Comparison of ENCODE assay signal across 16 cellular contexts in the genomic region with DNA sequence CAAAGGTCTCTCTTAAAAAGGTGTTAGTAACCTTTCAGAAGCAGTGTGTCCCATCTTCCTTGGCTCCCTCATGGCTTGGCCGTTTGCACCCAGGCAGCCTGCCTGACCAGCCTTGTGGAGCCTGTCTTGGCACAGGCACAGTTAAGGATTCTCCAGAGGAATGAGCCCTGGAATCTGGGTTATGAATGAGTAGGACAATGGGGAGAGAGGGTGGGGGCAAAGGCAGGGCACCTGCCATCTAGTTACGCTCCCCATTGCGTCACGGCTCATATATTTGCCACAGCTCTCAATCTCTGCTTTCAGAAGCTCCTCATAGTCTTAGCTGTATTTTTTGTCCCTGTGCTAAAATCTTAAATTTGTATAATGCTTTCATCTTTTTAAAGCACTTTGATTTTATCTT. TPM values are rescaled to one million over a fixed set of nuclear protein-coding genes. Genes with fewer than 3 reads are reported as not detected.
DNase-seq lines count a peak whose midpoint lies in the region; TF ChIP-seq lines count a peak whose summit lies in the region.
"Had no signal": no experiment of that assay in that cellular context is flagged by ENCODE, and none has a peak within 500 bp of the region (broad histone marks: within the 10 kb centered on the region; RNA-seq: fewer than 3 reads in every experiment).

No MANE protein-coding gene starts in this region.

- peak overlapping the region; percentile 43 for H3K27ac Mint-ChIP-seq in Caco-2 (ENCODE audit: unreplicated experiment)
- peak overlapping the region; percentile 66 for H3K27ac Mint-ChIP-seq in nephron progenitor cell

- peak; percentile 61 to 69 for DNase-seq in Caco-2
- DNase-seq in left ventricle myocardium inferior: no peak
- DNase-seq in nephron progenitor cell: no peak
- no peak for DNase-seq in GM03348 (ENCODE audit: low spot score)
- no peak for DNase-seq in activated CD4-positive, alpha-beta T cell treated with anti-CD3 and anti-CD28 coated beads, Interleukin-2, amount 50 U/mL, for 48 hours
- no peak for DNase-seq in NCI-H345 treated with DMSO at 0.1 percent for 48 hours (lab: John Stamatoyannopoulos, UW; ENCODE audit: unreplicated experiment)
- DNase-seq: C1 segment of cervical spinal cord, H7, IMR-90, NCI-H1105, NCI-H1694, NCI-H2107, NCI-H446, NCI-H748 treated with DMSO at 0.1 percent for 48 hours, PC-9 had no signal

- no peak overlapping the region for H3K4me3 ChIP-seq in Caco-2 (ENCODE audit: low read depth, low read length)
- peak overlapping the region; percentile 71 for H3K4me3 ChIP-seq in left ventricle myocardium inferior
- H3K4me3 ChIP-seq: PC-9 had no signal

- H3K4me3 Mint-ChIP-seq in Caco-2 (ENCODE audit: unreplicated experiment): no peak overlapping the region
- H3K4me3 Mint-ChIP-seq in nephron progenitor cell: no peak overlapping the region

- no peaks in the 10 kb centered on the region for H3K27me3 Mint-ChIP-seq in Caco-2 (ENCODE audit: insufficient read depth, unreplicated experiment)
- no peaks in the 10 kb centered on the region for H3K27me3 Mint-ChIP-seq in nephron progenitor cell (ENCODE audit: low read depth, poor library complexity)

- H3K9me3 Mint-ChIP-seq in Caco-2 (ENCODE audit: unreplicated experiment) (no peaks in the 10 kb centered on the region), nephron progenitor cell (no peaks in the 10 kb centered on the region)

- TF ChIP-seq CTCF in Caco-2 (IDR thresholded peaks at IDR 0.05; ENCODE audit: insufficient read depth in 1 of 2, low read depth in 1 of 2, low read length in 1 of 2, severe bottlenecking in 1 of 2, unreplicated experiment in 1 of 2) (no peak), VCaP (conservative IDR thresholded peaks at IDR 0.05) (no peak), left ventricle myocardium inferior (IDR thresholded peaks at IDR 0.05; ENCODE audit: borderline replicate concordance) (no peak), nephron progenitor cell (IDR thresholded peaks at IDR 0.05) (no peak)

- no peaks in the 10 kb centered on the region for H3K9me3 ChIP-seq in Caco-2
- H3K9me3 ChIP-seq in left ventricle myocardium inferior (replicated peaks): no peaks in the 10 kb centered on the region

- intact Hi-C loops in Caco-2 (cut with micrococcal nuclease; ENCODE audit: unreplicated experiment) (loop anchor here (1.0 to 10.0 kb wide), 2 partner anchors 12 to 627 kb away; no protein-coding TSS in a partner anchor), left ventricle myocardium inferior (cut with micrococcal nuclease) (no loop called here)

- H3K4me1 ChIP-seq in Caco-2 (peaks cover 40% of the 10 kb centered on the region), left ventricle myocardium inferior (peaks cover 65% of the 10 kb centered on the region)

- no peaks in the 10 kb centered on the region for H3K27me3 ChIP-seq in Caco-2 (replicated peaks; ENCODE audit: control insufficient read depth, insufficient read depth, low read length)
- no peaks in the 10 kb centered on the region for H3K27me3 ChIP-seq in left ventricle myocardium inferior (ENCODE audit: low read depth)

- CTCF ChIA-PET in Caco-2 (lab: Charles Lee): interaction anchor here (1.5 kb wide), 1 partner anchor 26 kb away, joined by 5 read pairs; no protein-coding TSS in a partner anchor

- H3K4me1 Mint-ChIP-seq in Caco-2 (ENCODE audit: low read depth, unreplicated experiment): peaks cover 20% of the 10 kb centered on the region
- H3K4me1 Mint-ChIP-seq in nephron progenitor cell: peaks cover 5% of the 10 kb centered on the region

- H3K36me3 Mint-ChIP-seq in Caco-2 (ENCODE audit: insufficient read depth, unreplicated experiment): peaks cover 83% of the 10 kb centered on the region
- H3K36me3 Mint-ChIP-seq in nephron progenitor cell (ENCODE audit: low read depth): no peaks in the 10 kb centered on the region

- H3K27ac ChIP-seq in VCaP (peak overlapping the region; percentile 83), left ventricle myocardium inferior (replicated peaks) (peak overlapping the region; percentile 93)
- H3K27ac ChIP-seq: PC-9 had no signal

- no TSS peak for BruUV-seq in Caco-2 (replicated peaks; lab: Mats Ljungman, UMichigan)

- POLR2A ChIA-PET in Caco-2 (lab: Charles Lee): interaction anchor here (0.7 to 1.0 kb wide), 2 partner anchors 11 to 30 kb away, joined by 3 to 5 read pairs; no protein-coding TSS in a partner anchor

- H3K36me3 ChIP-seq in Caco-2 (ENCODE audit: control insufficient read depth, insufficient read depth, low read length): no peaks in the 10 kb centered on the region; the same call in none of the 2 replicates
- peaks cover 16% of the 10 kb centered on the region for H3K36me3 ChIP-seq in left ventricle myocardium inferior

RNA-seq across cellular contexts. Expression of a gene that starts 50.6 kb away (rescaled TPM):
- 25.3 and 26.9 TPM in 2 replicates for total RNA-seq in Caco-2 (2022)
- 1.8 TPM for total RNA-seq in left ventricle myocardium inferior

RNA-seq across cellular contexts. Expression of a gene that starts 52.9 kb away (rescaled TPM):
- total RNA-seq in Caco-2 (2022) (37.1 and 37.4 TPM in 2 replicates), left ventricle myocardium inferior (20.4 TPM)

Comparison
In these comparisons a context has a peak if more than half of its experiments do, and no peak if none do; other contexts are left out.
1. DNase-seq: peak in Caco-2 (2 of 2); none in left ventricle myocardium inferior (single experiment), nephron progenitor cell (single experiment), GM03348 (single experiment), activated CD4-positive, alpha-beta T cell treated with anti-CD3 and anti-CD28 coated beads, Interleukin-2, amount 50 U/mL, for 48 hours (0 of 2) and NCI-H345 treated with DMSO at 0.1 percent for 48 hours (single experiment).